20 cellular contexts compared by ENCODE assay signal in the genomic region with DNA sequence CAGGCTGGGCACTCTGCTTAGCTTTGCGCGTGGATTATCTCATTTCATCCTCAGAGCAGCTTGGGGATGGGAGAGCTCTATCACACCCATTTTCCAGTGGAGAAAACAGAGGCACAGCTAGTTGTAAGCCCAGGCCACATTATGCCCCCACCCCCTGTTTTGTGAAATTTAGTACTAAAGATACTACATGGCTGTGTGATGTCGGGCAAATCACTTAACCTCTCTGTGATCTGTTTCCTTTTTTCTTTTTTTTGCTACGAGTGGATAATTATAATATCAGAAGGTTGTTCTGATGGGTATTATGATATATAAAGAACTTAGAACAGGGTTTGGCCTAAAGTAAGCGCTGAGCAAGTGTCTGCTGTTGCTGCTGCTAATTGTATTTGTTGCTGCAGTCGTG.
"Had no signal": no experiment of that assay in that cellular context is flagged by ENCODE, and none has a peak within 500 bp of the region (broad histone marks: within the 10 kb centered on the region; RNA-seq: fewer than 3 reads in every experiment).

No MANE protein-coding gene starts in this region.

- H3K4me3 Mint-ChIP-seq: naive thymus-derived CD8-positive, alpha-beta T cell; stimulated activated effector memory CD8-positive, alpha-beta T cell treated with anti-CD3 and anti-CD28 coated beads, Interleukin-12 subunit alpha, Interleukin-12 subunit beta, amount 100 ng/mL, for 72 hours had no signal

- H3K9me3 ChIP-seq: gastrocnemius medialis, pancreas, suprapubic skin, upper lobe of right lung, vagina had no signal

- ATAC-seq: gastrocnemius medialis; heart right ventricle; naive thymus-derived CD8-positive, alpha-beta T cell; pancreas; stimulated activated effector memory CD8-positive, alpha-beta T cell treated with anti-CD3 and anti-CD28 coated beads, Interleukin-12 subunit alpha, Interleukin-12 subunit beta, amount 100 ng/mL, for 72 hours; stimulated activated naive CD8-positive, alpha-beta T cell treated with anti-CD3 and anti-CD28 coated beads, Interleukin-15, Interleukin-2, amounts not matched to agents 100 U/mL and 50 U/mL, for 24 hours; upper lobe of right lung had no signal

- H3K27ac Mint-ChIP-seq: naive thymus-derived CD8-positive, alpha-beta T cell; progenitor cell of endocrine pancreas; stimulated activated effector memory CD8-positive, alpha-beta T cell treated with anti-CD3 and anti-CD28 coated beads, Interleukin-12 subunit alpha, Interleukin-12 subunit beta, amount 100 ng/mL, for 72 hours had no signal

- H3K27ac ChIP-seq: esophagus muscularis mucosa, gastrocnemius medialis, heart right ventricle, pancreas, suprapubic skin, tibial artery, upper lobe of right lung, vagina had no signal

- FAIRE-seq: endometrium, islet of Langerhans, pancreas had no signal

- H3K27me3 Mint-ChIP-seq: naive thymus-derived CD8-positive, alpha-beta T cell; progenitor cell of endocrine pancreas had no signal

- H3K4me1 ChIP-seq: esophagus muscularis mucosa, gastrocnemius medialis, suprapubic skin, tibial artery, upper lobe of right lung had no signal

- H3K4me1 Mint-ChIP-seq: stimulated activated effector memory CD8-positive, alpha-beta T cell treated with anti-CD3 and anti-CD28 coated beads, Interleukin-12 subunit alpha, Interleukin-12 subunit beta, amount 100 ng/mL, for 72 hours had no signal

- H3K36me3 ChIP-seq: gastrocnemius medialis, pancreas, suprapubic skin, upper lobe of right lung, vagina had no signal

- H3K27me3 ChIP-seq: esophagus muscularis mucosa, heart right ventricle, pancreas, suprapubic skin, tibial artery, upper lobe of right lung, vagina had no signal

- H3K4me3 ChIP-seq: esophagus muscularis mucosa, gastrocnemius medialis, heart right ventricle, pancreas, suprapubic skin, tibial artery, upper lobe of right lung, vagina had no signal

- DNase-seq: effector memory CD4-positive, alpha-beta T cell; gastrocnemius medialis; heart right ventricle; kidney glomerular epithelial cell; naive thymus-derived CD8-positive, alpha-beta T cell; occipital lobe; pancreas; right cardiac atrium; stimulated activated CD4-positive, alpha-beta T cell treated with anti-CD3 and anti-CD28 coated beads, Interleukin-4, amount 100 ng/mL, for 1 hour; stimulated activated CD8-positive, alpha-beta memory T cell treated with anti-CD3 and anti-CD28 coated beads, Interleukin-4, amount 100 ng/mL, for 48 hours; stimulated activated naive CD8-positive, alpha-beta T cell treated with anti-CD3 and anti-CD28 coated beads, Interleukin-15, Interleukin-2, amounts not matched to agents 100 U/mL and 50 U/mL, for 24 hours; tibial artery; upper lobe of right lung had no signal
